In the genomic region with DNA sequence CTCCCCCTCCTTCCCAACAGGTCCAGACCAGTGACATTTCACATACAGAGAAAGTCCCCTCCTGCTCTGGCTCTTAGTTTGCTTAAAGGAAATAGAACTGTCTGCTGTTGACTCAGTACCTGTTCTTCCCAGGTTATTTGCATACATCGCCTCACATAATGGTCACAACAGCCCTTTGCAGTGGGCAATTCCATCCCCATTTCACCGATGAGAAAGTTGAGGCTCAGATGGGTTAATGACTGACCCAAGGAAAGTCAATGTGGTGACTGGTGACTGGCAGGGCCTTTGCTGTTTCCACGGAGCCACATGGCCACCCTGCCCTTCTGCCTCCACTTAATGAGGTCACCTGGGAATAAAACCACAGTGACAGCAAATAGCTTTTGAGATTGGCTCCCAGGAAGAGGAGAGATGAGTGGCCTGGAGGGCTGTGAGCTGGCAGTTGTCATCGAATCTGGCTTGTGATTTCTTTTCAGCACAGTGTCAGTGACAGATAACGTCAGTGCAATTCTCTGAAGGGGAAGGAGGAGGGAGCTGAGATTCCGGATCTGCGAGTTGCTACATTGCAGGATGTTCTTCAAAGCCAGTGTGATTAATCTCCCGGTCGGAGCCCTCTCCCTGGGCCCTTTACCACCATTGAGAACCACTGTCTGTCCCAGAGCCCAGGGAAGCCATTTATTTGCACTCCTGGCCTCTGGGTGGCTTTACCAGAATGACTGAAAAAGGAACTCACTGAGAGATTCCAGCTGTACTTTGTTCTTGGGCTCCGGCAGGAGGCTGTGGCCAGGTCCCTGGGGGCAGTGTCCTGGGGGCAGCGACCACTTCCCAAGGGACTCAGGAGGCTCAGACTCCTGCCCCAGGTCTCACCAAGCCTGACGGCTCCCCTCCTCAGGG, we compare ENCODE assay signal across 8 cellular contexts.
DNase-seq lines count a peak whose midpoint lies in the region; ATAC-seq, FAIRE-seq and TF ChIP-seq lines count a peak whose summit lies in the region.

No MANE protein-coding gene starts in this region.

- H3K4me3 Mint-ChIP-seq in astrocyte (ENCODE audit: unreplicated experiment) (no peak overlapping the region), neural crest cell (no peak overlapping the region)

- H3K4me1 ChIP-seq in astrocyte (ENCODE audit: insufficient read depth, low read length) = peaks cover 18% of the 10 kb centered on the region

- H3K9ac ChIP-seq in astrocyte (ENCODE audit: low read length) = no peak overlapping the region

- peak; percentile 55 for ATAC-seq in GM19372 (IDR thresholded peaks at IDR 0.05; ENCODE audit: low read depth, unreplicated experiment)
- peak; percentile 61 for ATAC-seq in HG03342 (IDR thresholded peaks at IDR 0.05; ENCODE audit: unreplicated experiment)

- H3K27ac Mint-ChIP-seq in astrocyte (ENCODE audit: unreplicated experiment) = peak overlapping the region; percentile 66
- H3K27ac Mint-ChIP-seq in neural crest cell (ENCODE audit: unreplicated experiment) = peak overlapping the region; percentile 64

- H3K9me3 ChIP-seq in astrocyte (ENCODE audit: insufficient read depth, low read depth, low read length) = no peaks in the 10 kb centered on the region

- no peak overlapping the region for H2AFZ ChIP-seq in astrocyte (ENCODE audit: low read depth, low read length)

- no peak overlapping the region for H3K27ac ChIP-seq in astrocyte (ENCODE audit: low read depth, low read length)

- H3K36me3 Mint-ChIP-seq in astrocyte (ENCODE audit: low read depth, unreplicated experiment) = peaks cover 3% of the 10 kb centered on the region
- no peaks in the 10 kb centered on the region for H3K36me3 Mint-ChIP-seq in neural crest cell (ENCODE audit: low read depth)

- peaks cover 31% of the 10 kb centered on the region for H3K4me1 Mint-ChIP-seq in astrocyte (ENCODE audit: low read depth, unreplicated experiment)
- peaks cover 41% of the 10 kb centered on the region for H3K4me1 Mint-ChIP-seq in neural crest cell

- DNase-seq in Caki2 (ENCODE audit: low read depth) = peak; percentile 74
- peak; percentile 37 for DNase-seq in astrocyte (ENCODE audit: low read depth)
- DNase-seq in neural crest cell (ENCODE audit: low read depth, low spot score) = no peak
- no peak for DNase-seq in NCI-H1048 (lab: John Stamatoyannopoulos, UW)
- no peak for DNase-seq in SW 1271 (lab: John Stamatoyannopoulos, UW)
- no peak for DNase-seq in activated CD4-positive, alpha-beta T cell treated with anti-CD3 and anti-CD28 coated beads for 4 hours

- no peak overlapping the region for H3K4me2 ChIP-seq in astrocyte (ENCODE audit: low read length)

- peaks cover 4% of the 10 kb centered on the region for H3K36me3 ChIP-seq in astrocyte (ENCODE audit: insufficient read depth, low read length)

- H3K27me3 Mint-ChIP-seq in astrocyte (ENCODE audit: low read depth, unreplicated experiment) (peaks cover 5% of the 10 kb centered on the region), neural crest cell (ENCODE audit: low read depth) (peaks cover 9% of the 10 kb centered on the region)

- peaks cover 12% of the 10 kb centered on the region for H3K79me2 ChIP-seq in astrocyte (ENCODE audit: insufficient read depth, low read length)

- FAIRE-seq in astrocyte (lab: Jason Lieb, UNC) = no peak

- H3K27me3 ChIP-seq in astrocyte (ENCODE audit: insufficient read depth, low read length) = no peaks in the 10 kb centered on the region

- peaks cover 5% of the 10 kb centered on the region for H4K20me1 ChIP-seq in astrocyte (ENCODE audit: insufficient read depth, low read length)

- H3K9me3 Mint-ChIP-seq in astrocyte (ENCODE audit: unreplicated experiment) (no peaks in the 10 kb centered on the region), neural crest cell (no peaks in the 10 kb centered on the region)

- TF ChIP-seq CTCF in astrocyte (IDR thresholded peaks at IDR 0.05; ENCODE audit: insufficient read depth, low read depth, low read length) (no peak), neural crest cell (conservative IDR thresholded peaks at IDR 0.05) (no peak)

- H3K4me3 ChIP-seq in astrocyte (ENCODE audit: insufficient read depth, low read depth, low read length) = no peak overlapping the region

- in situ Hi-C loops in Caki2 (cut with HindIII; ENCODE audit: low pct_unique_long_range_greater_than_20kb, low sequenced_read_pairs) = no loop called here

Comparison
In these comparisons a context has a peak if more than half of its experiments do, and no peak if none do; other contexts are left out.
1. DNase-seq: peak in Caki2 (single experiment) and astrocyte (single experiment); none in neural crest cell (single experiment), NCI-H1048 (single experiment), SW 1271 (0 of 2) and activated CD4-positive, alpha-beta T cell treated with anti-CD3 and anti-CD28 coated beads for 4 hours (0 of 2).